Comparison of ENCODE assay signal across 11 cellular contexts in genomic region chr1:17759114-17759513, GRCh38. TPM values are rescaled to one million over a fixed set of nuclear protein-coding genes. Genes with fewer than 3 reads are reported as not detected.
A peak's percentile ranks its signal among the peaks of the same experiment; 100 is the strongest.
DNase-seq lines count a peak whose midpoint lies in the region; ATAC-seq and TF ChIP-seq lines count a peak whose summit lies in the region.
"Had no signal": no experiment of that assay in that cellular context is flagged by ENCODE, and none has a peak within 500 bp of the region (broad histone marks: within the 10 kb centered on the region; RNA-seq: fewer than 3 reads in every experiment).

No MANE protein-coding gene starts in this region.

- DNase-seq in SIG-M5 treated with dmso at 0.1 percent for 504 hours (lab: John Stamatoyannopoulos, UW; ENCODE audit: unreplicated experiment) = peak; percentile 0
- DNase-seq in SIG-M5 (lab: John Stamatoyannopoulos, UW) = no peak
- DNase-seq in HEK293T (ENCODE audit: extremely low spot score) = peak; percentile 40
- DNase-seq in WTC11 (ENCODE audit: low spot score) = peak; percentile 54
- DNase-seq in nephron progenitor cell = no peak
- DNase-seq in activated T-helper 2 cell treated with anti-CD3 and anti-CD28 coated beads, Interferon-gamma antibody, Interleukin-2, Interleukin-4, amounts not matched to agents 10 μg/mL and 5 μg/mL and 100 μg/mL, durations not matched to agents 14 hours and 24 hours and 36 hours (ENCODE audit: low spot score) = no peak
- DNase-seq in MCF 10A (ENCODE audit: unreplicated experiment) = no peak
- DNase-seq: HCEC 1CT, NCI-H524 had no signal

- no peaks in the 10 kb centered on the region for H3K4me1 Mint-ChIP-seq in WTC11
- H3K4me1 Mint-ChIP-seq in nephron progenitor cell = no peaks in the 10 kb centered on the region
- no peaks in the 10 kb centered on the region for H3K4me1 Mint-ChIP-seq in activated T-helper 2 cell treated with anti-CD3 and anti-CD28 coated beads, Interferon-gamma antibody, Interleukin-2, Interleukin-4, amounts not matched to agents 10 μg/mL and 5 μg/mL and 100 μg/mL, durations not matched to agents 14 hours and 24 hours and 36 hours (ENCODE audit: low read depth)
- H3K4me1 Mint-ChIP-seq in MCF 10A (ENCODE audit: insufficient read depth, unreplicated experiment) = no peaks in the 10 kb centered on the region

- H3K4me3 Mint-ChIP-seq in WTC11 (no peak overlapping the region), nephron progenitor cell (no peak overlapping the region), MCF 10A (ENCODE audit: unreplicated experiment) (no peak overlapping the region)
- no peak overlapping the region for H3K4me3 Mint-ChIP-seq in activated T-helper 2 cell treated with anti-CD3 and anti-CD28 coated beads, Interferon-gamma antibody, Interleukin-2, Interleukin-4, amounts not matched to agents 10 μg/mL and 5 μg/mL and 100 μg/mL, durations not matched to agents 14 hours and 24 hours and 36 hours (ENCODE audit: low read depth)

- peaks cover 56% of the 10 kb centered on the region for H3K9me3 Mint-ChIP-seq in WTC11
- H3K9me3 Mint-ChIP-seq in nephron progenitor cell = peaks cover 60% of the 10 kb centered on the region
- H3K9me3 Mint-ChIP-seq in activated T-helper 2 cell treated with anti-CD3 and anti-CD28 coated beads, Interferon-gamma antibody, Interleukin-2, Interleukin-4, amounts not matched to agents 10 μg/mL and 5 μg/mL and 100 μg/mL, durations not matched to agents 14 hours and 24 hours and 36 hours = peaks cover 55% of the 10 kb centered on the region
- H3K9me3 Mint-ChIP-seq in MCF 10A (ENCODE audit: unreplicated experiment) = peaks cover 16% of the 10 kb centered on the region

- TF ChIP-seq CTCF in WTC11 (IDR thresholded peaks at IDR 0.05) (0 out of 2 replicates have a peak, but pooled peaks have one; percentile 19), nephron progenitor cell (IDR thresholded peaks at IDR 0.05) (peak; percentile 17), MCF 10A (IDR thresholded peaks at IDR 0.05; ENCODE audit: unreplicated experiment) (no peak)

- H3K36me3 Mint-ChIP-seq in WTC11 = peaks cover 44% of the 10 kb centered on the region
- peaks cover 4% of the 10 kb centered on the region for H3K36me3 Mint-ChIP-seq in nephron progenitor cell (ENCODE audit: low read depth)
- no peaks in the 10 kb centered on the region for H3K36me3 Mint-ChIP-seq in activated T-helper 2 cell treated with anti-CD3 and anti-CD28 coated beads, Interferon-gamma antibody, Interleukin-2, Interleukin-4, amounts not matched to agents 10 μg/mL and 5 μg/mL and 100 μg/mL, durations not matched to agents 14 hours and 24 hours and 36 hours (ENCODE audit: low read depth)
- no peaks in the 10 kb centered on the region for H3K36me3 Mint-ChIP-seq in MCF 10A (ENCODE audit: insufficient read depth, unreplicated experiment)

- POLR2A ChIA-PET in HEK293T (lab: Yijun Ruan, JAX) (no interaction called here), WTC11 (lab: Charles Lee) (no interaction called here), MCF 10A (lab: Yijun Ruan, JAX) (no interaction called here)

- no TSS peak for BruUV-seq in MCF 10A (replicated peaks; lab: Mats Ljungman, UMichigan)

- H3K27me3 Mint-ChIP-seq in WTC11 (ENCODE audit: low read depth) (peaks cover 48% of the 10 kb centered on the region), nephron progenitor cell (ENCODE audit: low read depth, poor library complexity) (peaks cover 27% of the 10 kb centered on the region), MCF 10A (ENCODE audit: insufficient read depth, unreplicated experiment) (no peaks in the 10 kb centered on the region)
- H3K27me3 Mint-ChIP-seq in activated T-helper 2 cell treated with anti-CD3 and anti-CD28 coated beads, Interferon-gamma antibody, Interleukin-2, Interleukin-4, amounts not matched to agents 10 μg/mL and 5 μg/mL and 100 μg/mL, durations not matched to agents 14 hours and 24 hours and 36 hours (ENCODE audit: low read depth) = no peaks in the 10 kb centered on the region

- intact Hi-C loops in activated T-helper 2 cell treated with anti-CD3 and anti-CD28 coated beads, Interferon-gamma antibody, Interleukin-2, Interleukin-4, amounts not matched to agents 10 μg/mL and 5 μg/mL and 100 μg/mL, durations not matched to agents 14 hours and 24 hours and 36 hours (cut with micrococcal nuclease) = no loop called here
- intact Hi-C loops in MCF 10A (cut with micrococcal nuclease) = no loop called here

- no peak overlapping the region for H3K27ac Mint-ChIP-seq in WTC11
- no peak overlapping the region for H3K27ac Mint-ChIP-seq in nephron progenitor cell
- no peak overlapping the region for H3K27ac Mint-ChIP-seq in activated T-helper 2 cell treated with anti-CD3 and anti-CD28 coated beads, Interferon-gamma antibody, Interleukin-2, Interleukin-4, amounts not matched to agents 10 μg/mL and 5 μg/mL and 100 μg/mL, durations not matched to agents 14 hours and 24 hours and 36 hours
- no peak overlapping the region for H3K27ac Mint-ChIP-seq in MCF 10A (ENCODE audit: low read depth, unreplicated experiment)

- ATAC-seq in WTC11 (no peak), HG03108 (IDR thresholded peaks at IDR 0.05; ENCODE audit: unreplicated experiment) (no peak)

- CTCF ChIA-PET in HEK293T (lab: Yijun Ruan, JAX) (interaction anchor here (0.6 kb wide), 1 partner anchor 691 kb away, joined by 3 read pairs; no protein-coding TSS in a partner anchor), WTC11 (lab: Charles Lee) (interaction anchor here (0.7 to 1.6 kb wide), 9 partner anchors 14 to 159 kb away, joined by 3 to 5 read pairs (median 4); no protein-coding TSS in a partner anchor), MCF 10A (lab: Yijun Ruan, JAX) (interaction anchor here (0.6 to 0.8 kb wide), 2 partner anchors 14 to 18 kb away, joined by 3 read pairs; no protein-coding TSS in a partner anchor)

TF ChIP-seq in HEK293T, 16 proteins besides CTCF, POLR2A, EP300 and RAD21:
- TF ChIP-seq FOXK2 (IDR thresholded peaks at IDR 0.05) (no peak), L3MBTL2 (conservative IDR thresholded peaks at IDR 0.05) (peak; percentile 71), HDGF (IDR thresholded peaks at IDR 0.05; ENCODE audit: borderline replicate concordance) (no peak), LEF1 (IDR thresholded peaks at IDR 0.05; ENCODE audit: borderline replicate concordance) (no peak), SP1 (IDR thresholded peaks at IDR 0.05) (no peak)

TF ChIP-seq in WTC11, 78 proteins besides CTCF, POLR2A, EP300 and RAD21 (continues in another document):
- TF ChIP-seq HMGXB4 (CRISPR knock-in tag; IDR thresholded peaks at IDR 0.05) = no peak
- no peak for TF ChIP-seq E2F5 (CRISPR knock-in tag; IDR thresholded peaks at IDR 0.05)
- TF ChIP-seq ZNF512 (CRISPR knock-in tag; IDR thresholded peaks at IDR 0.05; ENCODE audit: borderline replicate concordance) = no peak
- TF ChIP-seq USF2 (CRISPR knock-in tag; IDR thresholded peaks at IDR 0.05) = peak; percentile 49
- no peak for TF ChIP-seq CREM (CRISPR knock-in tag; IDR thresholded peaks at IDR 0.05)
- no peak for TF ChIP-seq GABPB1 (CRISPR knock-in tag; IDR thresholded peaks at IDR 0.05)
- TF ChIP-seq NR3C1 (CRISPR knock-in tag; conservative IDR thresholded peaks at IDR 0.05; ENCODE audit: low read depth) = no peak
- peak; percentile 90 for TF ChIP-seq MAX (CRISPR knock-in tag; IDR thresholded peaks at IDR 0.05)
- TF ChIP-seq IRF2 (CRISPR knock-in tag; IDR thresholded peaks at IDR 0.05; ENCODE audit: borderline replicate concordance, low read depth) = no peak

RNA-seq across cellular contexts. Expression of gene ACTL8, which starts 4.0 kb away (rescaled TPM):
- total RNA-seq in WTC11 (2021) (0.80 to 1.6 TPM (median 0.87 TPM) in 3 replicates), MCF 10A (2022) (0.23 TPM in 1 of 2 replicates, not detected in the other)
- not detected in 2 replicates for total RNA-seq in activated T-helper 2 cell treated with anti-CD3 and anti-CD28 coated beads, Interferon-gamma antibody, Interleukin-2, Interleukin-4, amounts not matched to agents 10 μg/mL and 5 μg/mL and 100 μg/mL, durations not matched to agents 14 hours and 24 hours and 36 hours
- total RNA-seq: renal cortical epithelial cell had no signal

Comparison
In these comparisons a context has a peak if more than half of its experiments do, and no peak if none do; other contexts are left out.
1. DNase-seq: peak in SIG-M5 treated with dmso at 0.1 percent for 504 hours (single experiment), HEK293T (single experiment) and WTC11 (single experiment); none in SIG-M5 (single experiment), nephron progenitor cell (single experiment), activated T-helper 2 cell treated with anti-CD3 and anti-CD28 coated beads, Interferon-gamma antibody, Interleukin-2, Interleukin-4, amounts not matched to agents 10 μg/mL and 5 μg/mL and 100 μg/mL, durations not matched to agents 14 hours and 24 hours and 36 hours (single experiment) and MCF 10A (single experiment).